In genomic region chr14:100674428-100674827, GRCh38 we compare ENCODE assay signal across 1 cellular context.
TF ChIP-seq lines count a peak whose summit lies in the region.

No MANE protein-coding gene starts in this region.

TF ChIP-seq in HepG2, 621 proteins besides CTCF, POLR2A, EP300 and RAD21:
- TF ChIP-seq GLMP (CRISPR knock-in tag; IDR thresholded peaks at IDR 0.05; ENCODE audit: borderline replicate concordance): no peak
